Comparison of ENCODE assay signal across 1 cellular context in the genomic region with DNA sequence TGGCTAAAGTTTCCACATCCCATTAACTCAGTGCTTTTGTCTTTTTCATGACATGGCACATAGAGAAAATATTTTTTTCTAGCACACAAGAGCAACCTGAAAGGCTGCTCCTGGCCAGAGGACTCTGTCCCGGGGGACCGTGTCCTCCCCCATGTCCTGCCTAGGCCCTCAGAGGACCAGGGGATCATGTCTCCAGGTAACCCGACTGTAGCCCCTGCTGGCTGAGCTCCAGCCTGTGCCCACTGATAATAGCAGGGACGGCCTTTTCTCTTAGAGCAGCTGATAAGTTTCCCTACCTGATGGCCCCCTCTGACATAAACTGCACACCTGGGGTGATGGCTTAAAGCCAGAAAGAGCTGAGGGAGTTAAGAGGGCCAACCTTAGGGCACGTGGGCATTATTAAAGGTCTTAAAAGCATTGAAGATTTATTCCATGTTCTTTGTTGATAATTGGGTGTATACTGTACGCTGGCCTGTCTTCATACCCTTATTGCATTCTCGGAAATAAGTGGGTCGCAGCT.
TF ChIP-seq lines count a peak whose summit lies in the region.

No MANE protein-coding gene starts in this region.

TF ChIP-seq in WTC11, 78 proteins besides CTCF, POLR2A, EP300 and RAD21 (continued from another document):
- TF ChIP-seq, protein P1, sequence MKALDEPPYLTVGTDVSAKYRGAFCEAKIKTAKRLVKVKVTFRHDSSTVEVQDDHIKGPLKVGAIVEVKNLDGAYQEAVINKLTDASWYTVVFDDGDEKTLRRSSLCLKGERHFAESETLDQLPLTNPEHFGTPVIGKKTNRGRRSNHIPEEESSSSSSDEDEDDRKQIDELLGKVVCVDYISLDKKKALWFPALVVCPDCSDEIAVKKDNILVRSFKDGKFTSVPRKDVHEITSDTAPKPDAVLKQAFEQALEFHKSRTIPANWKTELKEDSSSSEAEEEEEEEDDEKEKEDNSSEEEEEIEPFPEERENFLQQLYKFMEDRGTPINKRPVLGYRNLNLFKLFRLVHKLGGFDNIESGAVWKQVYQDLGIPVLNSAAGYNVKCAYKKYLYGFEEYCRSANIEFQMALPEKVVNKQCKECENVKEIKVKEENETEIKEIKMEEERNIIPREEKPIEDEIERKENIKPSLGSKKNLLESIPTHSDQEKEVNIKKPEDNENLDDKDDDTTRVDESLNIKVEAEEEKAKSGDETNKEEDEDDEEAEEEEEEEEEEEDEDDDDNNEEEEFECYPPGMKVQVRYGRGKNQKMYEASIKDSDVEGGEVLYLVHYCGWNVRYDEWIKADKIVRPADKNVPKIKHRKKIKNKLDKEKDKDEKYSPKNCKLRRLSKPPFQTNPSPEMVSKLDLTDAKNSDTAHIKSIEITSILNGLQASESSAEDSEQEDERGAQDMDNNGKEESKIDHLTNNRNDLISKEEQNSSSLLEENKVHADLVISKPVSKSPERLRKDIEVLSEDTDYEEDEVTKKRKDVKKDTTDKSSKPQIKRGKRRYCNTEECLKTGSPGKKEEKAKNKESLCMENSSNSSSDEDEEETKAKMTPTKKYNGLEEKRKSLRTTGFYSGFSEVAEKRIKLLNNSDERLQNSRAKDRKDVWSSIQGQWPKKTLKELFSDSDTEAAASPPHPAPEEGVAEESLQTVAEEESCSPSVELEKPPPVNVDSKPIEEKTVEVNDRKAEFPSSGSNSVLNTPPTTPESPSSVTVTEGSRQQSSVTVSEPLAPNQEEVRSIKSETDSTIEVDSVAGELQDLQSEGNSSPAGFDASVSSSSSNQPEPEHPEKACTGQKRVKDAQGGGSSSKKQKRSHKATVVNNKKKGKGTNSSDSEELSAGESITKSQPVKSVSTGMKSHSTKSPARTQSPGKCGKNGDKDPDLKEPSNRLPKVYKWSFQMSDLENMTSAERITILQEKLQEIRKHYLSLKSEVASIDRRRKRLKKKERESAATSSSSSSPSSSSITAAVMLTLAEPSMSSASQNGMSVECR (CRISPR knock-in tag; IDR thresholded peaks at IDR 0.05; ENCODE audit: borderline replicate concordance): no peak
- no peak for TF ChIP-seq ZNF671 (CRISPR knock-in tag; IDR thresholded peaks at IDR 0.05)
- TF ChIP-seq IRF2 (CRISPR knock-in tag; IDR thresholded peaks at IDR 0.05; ENCODE audit: borderline replicate concordance, low read depth): no peak
- TF ChIP-seq, protein P2, sequence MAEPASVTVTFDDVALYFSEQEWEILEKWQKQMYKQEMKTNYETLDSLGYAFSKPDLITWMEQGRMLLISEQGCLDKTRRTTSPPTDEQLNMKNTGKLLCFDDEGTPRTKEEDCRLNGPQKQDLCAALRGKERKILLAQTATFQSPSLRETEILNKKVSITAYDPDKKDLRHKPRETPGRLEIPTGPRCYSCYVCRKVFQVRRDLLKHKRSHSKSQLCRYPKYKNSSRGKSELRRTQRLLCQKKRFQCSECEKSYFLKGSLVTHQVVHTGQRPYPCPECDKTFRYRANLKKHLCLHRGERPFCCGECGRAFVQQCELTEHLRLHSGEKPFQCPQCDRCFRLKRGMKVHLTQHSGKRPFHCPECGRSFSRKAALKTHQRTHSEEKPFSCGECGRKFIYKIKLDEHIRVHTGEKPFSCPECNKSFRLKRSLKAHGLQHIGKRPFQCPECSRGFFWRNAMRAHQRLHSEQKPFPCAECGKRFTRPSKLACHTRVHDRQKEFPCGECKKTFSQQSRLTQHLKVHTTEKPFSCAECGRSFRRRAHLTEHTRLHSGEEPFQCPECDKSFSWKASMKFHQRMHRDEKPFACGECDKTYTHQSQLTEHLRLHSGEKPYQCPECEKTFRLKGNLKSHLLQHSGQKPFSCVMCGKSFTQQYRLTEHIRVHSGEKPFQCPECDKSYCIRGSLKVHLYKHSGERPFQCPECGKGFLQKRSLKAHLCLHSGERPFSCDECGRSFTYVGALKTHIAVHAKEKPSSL (CRISPR knock-in tag; conservative IDR thresholded peaks at IDR 0.05): no peak
- TF ChIP-seq, protein P3, sequence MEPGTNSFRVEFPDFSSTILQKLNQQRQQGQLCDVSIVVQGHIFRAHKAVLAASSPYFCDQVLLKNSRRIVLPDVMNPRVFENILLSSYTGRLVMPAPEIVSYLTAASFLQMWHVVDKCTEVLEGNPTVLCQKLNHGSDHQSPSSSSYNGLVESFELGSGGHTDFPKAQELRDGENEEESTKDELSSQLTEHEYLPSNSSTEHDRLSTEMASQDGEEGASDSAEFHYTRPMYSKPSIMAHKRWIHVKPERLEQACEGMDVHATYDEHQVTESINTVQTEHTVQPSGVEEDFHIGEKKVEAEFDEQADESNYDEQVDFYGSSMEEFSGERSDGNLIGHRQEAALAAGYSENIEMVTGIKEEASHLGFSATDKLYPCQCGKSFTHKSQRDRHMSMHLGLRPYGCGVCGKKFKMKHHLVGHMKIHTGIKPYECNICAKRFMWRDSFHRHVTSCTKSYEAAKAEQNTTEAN (CRISPR knock-in tag; IDR thresholded peaks at IDR 0.05): no peak
- no peak for TF ChIP-seq SOX15 (CRISPR knock-in tag; IDR thresholded peaks at IDR 0.05)
- no peak for TF ChIP-seq ZNF138 (CRISPR knock-in tag; conservative IDR thresholded peaks at IDR 0.05)
- TF ChIP-seq ZNF219 (CRISPR knock-in tag; IDR thresholded peaks at IDR 0.05; ENCODE audit: borderline replicate concordance): no peak
- TF ChIP-seq, protein P4, sequence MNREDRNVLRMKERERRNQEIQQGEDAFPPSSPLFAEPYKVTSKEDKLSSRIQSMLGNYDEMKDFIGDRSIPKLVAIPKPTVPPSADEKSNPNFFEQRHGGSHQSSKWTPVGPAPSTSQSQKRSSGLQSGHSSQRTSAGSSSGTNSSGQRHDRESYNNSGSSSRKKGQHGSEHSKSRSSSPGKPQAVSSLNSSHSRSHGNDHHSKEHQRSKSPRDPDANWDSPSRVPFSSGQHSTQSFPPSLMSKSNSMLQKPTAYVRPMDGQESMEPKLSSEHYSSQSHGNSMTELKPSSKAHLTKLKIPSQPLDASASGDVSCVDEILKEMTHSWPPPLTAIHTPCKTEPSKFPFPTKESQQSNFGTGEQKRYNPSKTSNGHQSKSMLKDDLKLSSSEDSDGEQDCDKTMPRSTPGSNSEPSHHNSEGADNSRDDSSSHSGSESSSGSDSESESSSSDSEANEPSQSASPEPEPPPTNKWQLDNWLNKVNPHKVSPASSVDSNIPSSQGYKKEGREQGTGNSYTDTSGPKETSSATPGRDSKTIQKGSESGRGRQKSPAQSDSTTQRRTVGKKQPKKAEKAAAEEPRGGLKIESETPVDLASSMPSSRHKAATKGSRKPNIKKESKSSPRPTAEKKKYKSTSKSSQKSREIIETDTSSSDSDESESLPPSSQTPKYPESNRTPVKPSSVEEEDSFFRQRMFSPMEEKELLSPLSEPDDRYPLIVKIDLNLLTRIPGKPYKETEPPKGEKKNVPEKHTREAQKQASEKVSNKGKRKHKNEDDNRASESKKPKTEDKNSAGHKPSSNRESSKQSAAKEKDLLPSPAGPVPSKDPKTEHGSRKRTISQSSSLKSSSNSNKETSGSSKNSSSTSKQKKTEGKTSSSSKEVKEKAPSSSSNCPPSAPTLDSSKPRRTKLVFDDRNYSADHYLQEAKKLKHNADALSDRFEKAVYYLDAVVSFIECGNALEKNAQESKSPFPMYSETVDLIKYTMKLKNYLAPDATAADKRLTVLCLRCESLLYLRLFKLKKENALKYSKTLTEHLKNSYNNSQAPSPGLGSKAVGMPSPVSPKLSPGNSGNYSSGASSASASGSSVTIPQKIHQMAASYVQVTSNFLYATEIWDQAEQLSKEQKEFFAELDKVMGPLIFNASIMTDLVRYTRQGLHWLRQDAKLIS (CRISPR knock-in tag; IDR thresholded peaks at IDR 0.05; ENCODE audit: borderline replicate concordance): no peak
- TF ChIP-seq, protein P5, sequence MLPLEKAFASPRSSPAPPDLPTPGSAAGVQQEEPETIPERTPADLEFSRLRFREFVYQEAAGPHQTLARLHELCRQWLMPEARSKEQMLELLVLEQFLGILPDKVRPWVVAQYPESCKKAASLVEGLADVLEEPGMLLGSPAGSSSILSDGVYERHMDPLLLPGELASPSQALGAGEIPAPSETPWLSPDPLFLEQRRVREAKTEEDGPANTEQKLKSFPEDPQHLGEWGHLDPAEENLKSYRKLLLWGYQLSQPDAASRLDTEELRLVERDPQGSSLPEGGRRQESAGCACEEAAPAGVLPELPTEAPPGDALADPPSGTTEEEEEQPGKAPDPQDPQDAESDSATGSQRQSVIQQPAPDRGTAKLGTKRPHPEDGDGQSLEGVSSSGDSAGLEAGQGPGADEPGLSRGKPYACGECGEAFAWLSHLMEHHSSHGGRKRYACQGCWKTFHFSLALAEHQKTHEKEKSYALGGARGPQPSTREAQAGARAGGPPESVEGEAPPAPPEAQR (CRISPR knock-in tag; IDR thresholded peaks at IDR 0.05): no peak
- no peak for TF ChIP-seq NR1H2 (CRISPR knock-in tag; IDR thresholded peaks at IDR 0.05)
- no peak for TF ChIP-seq ESRRA (CRISPR knock-in tag; IDR thresholded peaks at IDR 0.05; ENCODE audit: borderline replicate concordance)
- TF ChIP-seq, protein P6, sequence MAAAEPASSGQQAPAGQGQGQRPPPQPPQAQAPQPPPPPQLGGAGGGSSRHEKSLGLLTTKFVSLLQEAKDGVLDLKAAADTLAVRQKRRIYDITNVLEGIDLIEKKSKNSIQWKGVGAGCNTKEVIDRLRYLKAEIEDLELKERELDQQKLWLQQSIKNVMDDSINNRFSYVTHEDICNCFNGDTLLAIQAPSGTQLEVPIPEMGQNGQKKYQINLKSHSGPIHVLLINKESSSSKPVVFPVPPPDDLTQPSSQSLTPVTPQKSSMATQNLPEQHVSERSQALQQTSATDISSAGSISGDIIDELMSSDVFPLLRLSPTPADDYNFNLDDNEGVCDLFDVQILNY (CRISPR knock-in tag; IDR thresholded peaks at IDR 0.05): no peak
- no peak for TF ChIP-seq ZNF396 (CRISPR knock-in tag; IDR thresholded peaks at IDR 0.05; ENCODE audit: borderline replicate concordance)
